1 cellular context compared by ENCODE assay signal in genomic region chr18:23232331-23232730, GRCh38.
TF ChIP-seq lines count a peak whose summit lies in the region.

No MANE protein-coding gene starts in this region.

TF ChIP-seq in IMR-90, 13 proteins besides CTCF, POLR2A, EP300 and RAD21:
- TF ChIP-seq RCOR1 (IDR thresholded peaks at IDR 0.05; ENCODE audit: insufficient replicate concordance, low read length) (no peak), BHLHE40 (IDR thresholded peaks at IDR 0.05; ENCODE audit: low read depth, low read length) (no peak), CHD1 (IDR thresholded peaks at IDR 0.05; ENCODE audit: low read depth, low read length) (no peak), SMC3 (IDR thresholded peaks at IDR 0.05; ENCODE audit: low read depth, low read length) (no peak), RFX5 (IDR thresholded peaks at IDR 0.05; ENCODE audit: low read depth, low read length) (no peak), MAFK (IDR thresholded peaks at IDR 0.05; ENCODE audit: low read depth, low read length) (no peak), FOS (IDR thresholded peaks at IDR 0.05; ENCODE audit: low read depth, low read length) (no peak), MAZ (IDR thresholded peaks at IDR 0.05; ENCODE audit: borderline replicate concordance, low read depth, low read length) (no peak), MXI1 (IDR thresholded peaks at IDR 0.05; ENCODE audit: borderline replicate concordance, low read depth, low read length) (no peak), CEBPB (IDR thresholded peaks at IDR 0.05; ENCODE audit: low read depth, low read length) (no peak)
- TF ChIP-seq, protein P1, sequence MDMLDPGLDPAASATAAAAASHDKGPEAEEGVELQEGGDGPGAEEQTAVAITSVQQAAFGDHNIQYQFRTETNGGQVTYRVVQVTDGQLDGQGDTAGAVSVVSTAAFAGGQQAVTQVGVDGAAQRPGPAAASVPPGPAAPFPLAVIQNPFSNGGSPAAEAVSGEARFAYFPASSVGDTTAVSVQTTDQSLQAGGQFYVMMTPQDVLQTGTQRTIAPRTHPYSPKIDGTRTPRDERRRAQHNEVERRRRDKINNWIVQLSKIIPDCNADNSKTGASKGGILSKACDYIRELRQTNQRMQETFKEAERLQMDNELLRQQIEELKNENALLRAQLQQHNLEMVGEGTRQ (IDR thresholded peaks at IDR 0.05; ENCODE audit: low read depth, low read length) = no peak
- TF ChIP-seq, protein P2, sequence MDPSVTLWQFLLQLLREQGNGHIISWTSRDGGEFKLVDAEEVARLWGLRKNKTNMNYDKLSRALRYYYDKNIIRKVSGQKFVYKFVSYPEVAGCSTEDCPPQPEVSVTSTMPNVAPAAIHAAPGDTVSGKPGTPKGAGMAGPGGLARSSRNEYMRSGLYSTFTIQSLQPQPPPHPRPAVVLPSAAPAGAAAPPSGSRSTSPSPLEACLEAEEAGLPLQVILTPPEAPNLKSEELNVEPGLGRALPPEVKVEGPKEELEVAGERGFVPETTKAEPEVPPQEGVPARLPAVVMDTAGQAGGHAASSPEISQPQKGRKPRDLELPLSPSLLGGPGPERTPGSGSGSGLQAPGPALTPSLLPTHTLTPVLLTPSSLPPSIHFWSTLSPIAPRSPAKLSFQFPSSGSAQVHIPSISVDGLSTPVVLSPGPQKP (IDR thresholded peaks at IDR 0.05; ENCODE audit: borderline replicate concordance, low read depth, low read length) = no peak
